ENCODE assay signal across 19 cellular contexts in the genomic region with DNA sequence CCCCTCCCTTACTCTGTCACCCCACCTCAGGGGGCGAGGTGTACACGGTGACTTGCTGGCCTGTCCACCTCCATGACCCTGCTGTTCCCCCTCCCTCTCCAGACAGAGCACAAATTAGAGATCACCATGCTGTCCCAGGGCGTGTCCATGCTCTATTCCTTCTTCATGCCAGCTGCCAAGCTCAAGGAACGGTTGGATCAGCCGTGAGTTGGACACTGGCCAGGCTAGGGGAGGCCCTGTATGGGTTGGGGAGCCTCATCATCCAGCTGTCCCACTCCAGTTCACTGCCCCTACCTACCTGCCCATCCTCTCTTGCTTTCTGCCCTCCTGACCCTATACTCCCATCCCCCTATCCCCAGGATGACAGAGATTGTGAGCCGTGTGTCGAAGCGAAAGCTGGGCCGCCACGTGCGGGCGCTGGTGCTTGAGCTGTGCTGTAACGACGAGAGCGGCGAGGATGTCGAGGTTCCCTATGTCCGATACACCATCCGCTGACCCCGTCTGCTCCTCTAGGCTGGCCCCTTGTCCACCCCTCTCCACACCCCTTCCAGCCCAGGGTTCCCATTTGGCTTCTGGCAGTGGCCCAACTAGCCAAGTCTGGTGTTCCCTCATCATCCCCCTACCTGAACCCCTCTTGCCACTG. TPM values are rescaled to one million over a fixed set of nuclear protein-coding genes. Genes with fewer than 3 reads are reported as not detected.
DNase-seq lines count a peak whose midpoint lies in the region; TF ChIP-seq lines count a peak whose summit lies in the region.
"Had no signal": no experiment of that assay in that cellular context is flagged by ENCODE, and none has a peak within 500 bp of the region (broad histone marks: within the 10 kb centered on the region; RNA-seq: fewer than 3 reads in every experiment).

No MANE protein-coding gene starts in this region.

- H3K4me3 ChIP-seq in OCI-LY7 (ENCODE audit: low read depth, low read length, poor library complexity, severe bottlenecking) (no peak overlapping the region), endodermal cell (ENCODE audit: low read length) (no peak overlapping the region)
- H3K4me3 ChIP-seq: thyroid gland had no signal

- H3K4me3 Mint-ChIP-seq in activated CD4-positive, alpha-beta T cell treated with anti-CD3 and anti-CD28 coated beads, Interleukin-2, amount 10 ng/mL, durations not matched to agents 24 days and 14 days = no peak overlapping the region
- H3K4me3 Mint-ChIP-seq in endodermal cell (no peak overlapping the region), progenitor cell of endocrine pancreas (ENCODE audit: low read depth) (no peak overlapping the region)
- H3K4me3 Mint-ChIP-seq in activated T-helper 1 cell treated with anti-CD3 and anti-CD28 coated beads, Interleukin-12 subunit alpha, Interleukin-12 subunit beta, Interleukin-2, Interleukin-4 antibody, amounts not matched to agents 30 ng/mL and 10 ng/mL and 1 ng/mL, durations not matched to agents 14 hours and 24 hours and 36 hours = no peak overlapping the region
- H3K4me3 Mint-ChIP-seq: stimulated activated naive CD8-positive, alpha-beta T cell treated with anti-CD3 and anti-CD28 coated beads, Interleukin-15, Interleukin-2, amounts not matched to agents 100 ng/mL and 50 ng/mL, for 24 hours had no signal

- no peaks in the 10 kb centered on the region for H3K9me3 ChIP-seq in OCI-LY7 (ENCODE audit: low read length)
- H3K9me3 ChIP-seq in endodermal cell (ENCODE audit: control insufficient read depth, low read length) = no peaks in the 10 kb centered on the region
- H3K9me3 ChIP-seq: BE2C, thyroid gland had no signal

- H3K36me3 Mint-ChIP-seq in activated CD4-positive, alpha-beta T cell treated with anti-CD3 and anti-CD28 coated beads, Interleukin-2, amount 10 ng/mL, durations not matched to agents 24 days and 14 days (ENCODE audit: low read depth) = peaks cover 58% of the 10 kb centered on the region
- H3K36me3 Mint-ChIP-seq in endodermal cell (ENCODE audit: low read depth) (peaks cover 68% of the 10 kb centered on the region), progenitor cell of endocrine pancreas (ENCODE audit: insufficient read depth) (peaks cover 38% of the 10 kb centered on the region)
- H3K36me3 Mint-ChIP-seq in activated T-helper 1 cell treated with anti-CD3 and anti-CD28 coated beads, Interleukin-12 subunit alpha, Interleukin-12 subunit beta, Interleukin-2, Interleukin-4 antibody, amounts not matched to agents 30 ng/mL and 10 ng/mL and 1 ng/mL, durations not matched to agents 14 hours and 24 hours and 36 hours (ENCODE audit: low read depth) = peaks cover 40% of the 10 kb centered on the region

- WGBS in endodermal cell (ENCODE audit: insufficient coverage in 1 of 2, insufficient read length in 1 of 2), 2 experiments = 100% methylated on average over 3 to 19 of the region's 20 CpGs

- no peaks in the 10 kb centered on the region for H3K27me3 Mint-ChIP-seq in activated CD4-positive, alpha-beta T cell treated with anti-CD3 and anti-CD28 coated beads, Interleukin-2, amount 10 ng/mL, durations not matched to agents 24 days and 14 days
- H3K27me3 Mint-ChIP-seq in endodermal cell (ENCODE audit: insufficient read depth) (no peaks in the 10 kb centered on the region), progenitor cell of endocrine pancreas (no peaks in the 10 kb centered on the region)
- H3K27me3 Mint-ChIP-seq in activated T-helper 1 cell treated with anti-CD3 and anti-CD28 coated beads, Interleukin-12 subunit alpha, Interleukin-12 subunit beta, Interleukin-2, Interleukin-4 antibody, amounts not matched to agents 30 ng/mL and 10 ng/mL and 1 ng/mL, durations not matched to agents 14 hours and 24 hours and 36 hours (ENCODE audit: insufficient read depth) = no peaks in the 10 kb centered on the region
- H3K27me3 Mint-ChIP-seq: stimulated activated naive CD8-positive, alpha-beta T cell treated with anti-CD3 and anti-CD28 coated beads, Interleukin-15, Interleukin-2, amounts not matched to agents 100 ng/mL and 50 ng/mL, for 24 hours had no signal

- H2AFZ ChIP-seq in OCI-LY7 (ENCODE audit: low read length) = no peak overlapping the region

- H3K36me3 ChIP-seq in OCI-LY7 (ENCODE audit: insufficient read depth, low read length) = peaks cover 73% of the 10 kb centered on the region
- peaks cover 52% of the 10 kb centered on the region for H3K36me3 ChIP-seq in endodermal cell (ENCODE audit: control insufficient read depth, insufficient read depth, low read length)

- H3K27ac ChIP-seq in OCI-LY7 (ENCODE audit: low read depth, low read length, poor library complexity, severe bottlenecking) (no peak overlapping the region), endodermal cell (ENCODE audit: low read depth, low read length) (no peak overlapping the region)
- H3K27ac ChIP-seq: thyroid gland had no signal

- peak overlapping the region; percentile 15 for H3K27ac Mint-ChIP-seq in activated CD4-positive, alpha-beta T cell treated with anti-CD3 and anti-CD28 coated beads, Interleukin-2, amount 10 ng/mL, durations not matched to agents 24 days and 14 days
- H3K27ac Mint-ChIP-seq in endodermal cell (peak overlapping the region; percentile 52), progenitor cell of endocrine pancreas (peak overlapping the region; percentile 72)
- no peak overlapping the region for H3K27ac Mint-ChIP-seq in activated T-helper 1 cell treated with anti-CD3 and anti-CD28 coated beads, Interleukin-12 subunit alpha, Interleukin-12 subunit beta, Interleukin-2, Interleukin-4 antibody, amounts not matched to agents 30 ng/mL and 10 ng/mL and 1 ng/mL, durations not matched to agents 14 hours and 24 hours and 36 hours

- BruUV-seq in OCI-LY7 (replicated peaks; lab: Mats Ljungman, UMichigan) = TSS peak; percentile 94

- TF ChIP-seq CTCF in OCI-LY7 (conservative IDR thresholded peaks at IDR 0.05; ENCODE audit: low read length) (no peak), endodermal cell (conservative IDR thresholded peaks at IDR 0.05) (no peak), progenitor cell of endocrine pancreas (IDR thresholded peaks at IDR 0.05; ENCODE audit: unreplicated experiment) (no peak)

- no peak overlapping the region for H3K4me2 ChIP-seq in OCI-LY7 (ENCODE audit: low read length)

- DNase-seq in activated CD4-positive, alpha-beta T cell treated with anti-CD3 and anti-CD28 coated beads, Interleukin-2, amount 10 ng/mL, durations not matched to agents 24 days and 14 days = no peak
- DNase-seq in activated CD4-positive, alpha-beta T cell treated with anti-CD3 and anti-CD28 coated beads for 48 hours = no peak
- DNase-seq in OCI-LY7 (ENCODE audit: low spot score) = no peak
- no peak for DNase-seq in endodermal cell
- DNase-seq in progenitor cell of endocrine pancreas (ENCODE audit: low spot score, unreplicated experiment) = no peak
- DNase-seq in activated T-helper 1 cell treated with anti-CD3 and anti-CD28 coated beads, Interleukin-12 subunit alpha, Interleukin-12 subunit beta, Interleukin-2, Interleukin-4 antibody, amounts not matched to agents 30 ng/mL and 10 ng/mL and 1 ng/mL, durations not matched to agents 14 hours and 24 hours and 36 hours (ENCODE audit: low spot score) = no peak
- no peak for DNase-seq in NCI-H748 treated with DMSO at 0.1 percent for 48 hours (lab: John Stamatoyannopoulos, UW)
- no peak for DNase-seq in stimulated activated CD4-positive, alpha-beta T cell treated with anti-CD3 and anti-CD28 coated beads, Interleukin-2, amount 100 ng/mL, for 48 hours
- DNase-seq: activated CD4-positive, alpha-beta T cell treated with anti-CD3 and anti-CD28 coated beads, Interleukin-2, amount 50 U/mL, for 48 hours; activated naive CD4-positive, alpha-beta T cell treated with anti-CD3 and anti-CD28 coated beads, Interleukin-2, amount 50 U/mL, for 16 hours; BE2C; caudate nucleus; dermis blood vessel endothelial cell; GOT3; NCI-H1105; NCI-H2081 treated with DMSO at 0.1 percent for 48 hours; NCI-H446 treated with DMSO at 0.1 percent for 48 hours had no signal

- H3K4me1 ChIP-seq in OCI-LY7 (ENCODE audit: insufficient read depth, low read length, poor library complexity, severe bottlenecking) (peaks cover 11% of the 10 kb centered on the region), endodermal cell (ENCODE audit: control insufficient read depth, insufficient read depth, low read length) (no peaks in the 10 kb centered on the region)
- H3K4me1 ChIP-seq: BE2C had no signal

- no peak overlapping the region for H3K9ac ChIP-seq in endodermal cell (ENCODE audit: extremely low read depth, low read length, poor library complexity, severe bottlenecking)

- peaks cover 20% of the 10 kb centered on the region for H3K4me1 Mint-ChIP-seq in activated CD4-positive, alpha-beta T cell treated with anti-CD3 and anti-CD28 coated beads, Interleukin-2, amount 10 ng/mL, durations not matched to agents 24 days and 14 days
- H3K4me1 Mint-ChIP-seq in endodermal cell (peaks cover 21% of the 10 kb centered on the region), progenitor cell of endocrine pancreas (ENCODE audit: low read depth) (peaks cover 22% of the 10 kb centered on the region)
- H3K4me1 Mint-ChIP-seq in activated T-helper 1 cell treated with anti-CD3 and anti-CD28 coated beads, Interleukin-12 subunit alpha, Interleukin-12 subunit beta, Interleukin-2, Interleukin-4 antibody, amounts not matched to agents 30 ng/mL and 10 ng/mL and 1 ng/mL, durations not matched to agents 14 hours and 24 hours and 36 hours (ENCODE audit: low read depth) = peaks cover 24% of the 10 kb centered on the region

- H3K79me2 ChIP-seq in OCI-LY7 (ENCODE audit: insufficient read depth, low read depth, low read length) = peaks cover 10% of the 10 kb centered on the region

- H3K27me3 ChIP-seq in endodermal cell (ENCODE audit: control insufficient read depth, insufficient read depth, low read length, poor library complexity, severe bottlenecking) = no peaks in the 10 kb centered on the region
- H3K27me3 ChIP-seq: BE2C, thyroid gland had no signal

- intact Hi-C loops in activated CD4-positive, alpha-beta T cell treated with anti-CD3 and anti-CD28 coated beads, Interleukin-2, amount 10 ng/mL, durations not matched to agents 24 days and 14 days (cut with micrococcal nuclease) = loop anchor here (5.0 kb wide), 3 partner anchors 168 to 1703 kb away; a partner anchor contains a TSS
- intact Hi-C loops in OCI-LY7 (cut with micrococcal nuclease; ENCODE audit: unreplicated experiment) = no loop called here
- intact Hi-C loops in activated T-helper 1 cell treated with anti-CD3 and anti-CD28 coated beads, Interleukin-12 subunit alpha, Interleukin-12 subunit beta, Interleukin-2, Interleukin-4 antibody, amounts not matched to agents 30 ng/mL and 10 ng/mL and 1 ng/mL, durations not matched to agents 14 hours and 24 hours and 36 hours (cut with micrococcal nuclease) = loop anchor here (5.0 kb wide), 2 partner anchors 377 to 1263 kb away; a partner anchor contains a TSS

- H3K9me3 Mint-ChIP-seq in activated CD4-positive, alpha-beta T cell treated with anti-CD3 and anti-CD28 coated beads, Interleukin-2, amount 10 ng/mL, durations not matched to agents 24 days and 14 days = no peaks in the 10 kb centered on the region
- H3K9me3 Mint-ChIP-seq in endodermal cell (no peaks in the 10 kb centered on the region), progenitor cell of endocrine pancreas (ENCODE audit: low read depth) (no peaks in the 10 kb centered on the region)
- no peaks in the 10 kb centered on the region for H3K9me3 Mint-ChIP-seq in activated T-helper 1 cell treated with anti-CD3 and anti-CD28 coated beads, Interleukin-12 subunit alpha, Interleukin-12 subunit beta, Interleukin-2, Interleukin-4 antibody, amounts not matched to agents 30 ng/mL and 10 ng/mL and 1 ng/mL, durations not matched to agents 14 hours and 24 hours and 36 hours
- H3K9me3 Mint-ChIP-seq: stimulated activated naive CD8-positive, alpha-beta T cell treated with anti-CD3 and anti-CD28 coated beads, Interleukin-15, Interleukin-2, amounts not matched to agents 100 ng/mL and 50 ng/mL, for 24 hours had no signal

- no peaks in the 10 kb centered on the region for H3K9me2 ChIP-seq in OCI-LY7 (ENCODE audit: insufficient read depth, low read length)

- H4K20me1 ChIP-seq in OCI-LY7 (ENCODE audit: insufficient read depth, low read length) = peaks cover 4% of the 10 kb centered on the region

- POLR2A ChIA-PET in OCI-LY7 (lab: Charles Lee) = no interaction called here

- CTCF ChIA-PET in OCI-LY7 (lab: Charles Lee; ENCODE audit: unreplicated experiment) = no interaction called here

RNA-seq across cellular contexts. Expression of a gene that starts 3.9 kb away (rescaled TPM):
- 66.3 and 70.2 TPM in 2 replicates for total RNA-seq in activated CD4-positive, alpha-beta T cell treated with anti-CD3 and anti-CD28 coated beads, Interleukin-2, amount 10 ng/mL, durations not matched to agents 24 days and 14 days
- 49.3 and 68.5 TPM in 2 replicates for total RNA-seq in OCI-LY7 (2014; rRNA removed; shearing (Covaris generic))
- total RNA-seq in OCI-LY7 (2022) = 86.1 and 98.9 TPM in 2 replicates
- 100 to 1,000 TPM; 167 to 245 TPM for total RNA-seq in endodermal cell
- polyA plus RNA-seq in endodermal cell (2013, experiment 1 of 2) = 166 TPM
- 145 TPM for polyA plus RNA-seq in endodermal cell (2013, experiment 2 of 2)
- 236 and 253 TPM in 2 replicates for total RNA-seq in progenitor cell of endocrine pancreas
- 56.4 and 63.8 TPM in 2 replicates for total RNA-seq in activated T-helper 1 cell treated with anti-CD3 and anti-CD28 coated beads, Interleukin-12 subunit alpha, Interleukin-12 subunit beta, Interleukin-2, Interleukin-4 antibody, amounts not matched to agents 30 ng/mL and 10 ng/mL and 1 ng/mL, durations not matched to agents 14 hours and 24 hours and 36 hours

RNA-seq across cellular contexts. Expression of a gene that starts 18.3 kb away (rescaled TPM):
- total RNA-seq in activated CD4-positive, alpha-beta T cell treated with anti-CD3 and anti-CD28 coated beads, Interleukin-2, amount 10 ng/mL, durations not matched to agents 24 days and 14 days = 25.9 and 27.3 TPM in 2 replicates
- total RNA-seq in OCI-LY7 (2014; rRNA removed; shearing (Covaris generic)) = 46.5 and 49.3 TPM in 2 replicates
- total RNA-seq in OCI-LY7 (2022) = 91.8 and 106 TPM in 2 replicates
- total RNA-seq in endodermal cell = 100 to 1,000 TPM; 113 to 214 TPM
- polyA plus RNA-seq in endodermal cell (2013, experiment 1 of 2) = 126 TPM
- 106 TPM for polyA plus RNA-seq in endodermal cell (2013, experiment 2 of 2)
- total RNA-seq in progenitor cell of endocrine pancreas = 267 and 277 TPM in 2 replicates
- 24.6 and 26.6 TPM in 2 replicates for total RNA-seq in activated T-helper 1 cell treated with anti-CD3 and anti-CD28 coated beads, Interleukin-12 subunit alpha, Interleukin-12 subunit beta, Interleukin-2, Interleukin-4 antibody, amounts not matched to agents 30 ng/mL and 10 ng/mL and 1 ng/mL, durations not matched to agents 14 hours and 24 hours and 36 hours

RNA-seq across cellular contexts. Expression of a gene that starts 20.9 kb away (rescaled TPM):
- 233 and 246 TPM in 2 replicates for total RNA-seq in activated CD4-positive, alpha-beta T cell treated with anti-CD3 and anti-CD28 coated beads, Interleukin-2, amount 10 ng/mL, durations not matched to agents 24 days and 14 days
- total RNA-seq in OCI-LY7 (2014; rRNA removed; shearing (Covaris generic)) = 137 and 169 TPM in 2 replicates
- 294 and 296 TPM in 2 replicates for total RNA-seq in OCI-LY7 (2022)
- 100 to 1,000 TPM; 233 to 448 TPM for total RNA-seq in endodermal cell
- 280 TPM for polyA plus RNA-seq in endodermal cell (2013, experiment 1 of 2)
- 253 TPM for polyA plus RNA-seq in endodermal cell (2013, experiment 2 of 2)
- 524 and 538 TPM in 2 replicates for total RNA-seq in progenitor cell of endocrine pancreas
- total RNA-seq in activated T-helper 1 cell treated with anti-CD3 and anti-CD28 coated beads, Interleukin-12 subunit alpha, Interleukin-12 subunit beta, Interleukin-2, Interleukin-4 antibody, amounts not matched to agents 30 ng/mL and 10 ng/mL and 1 ng/mL, durations not matched to agents 14 hours and 24 hours and 36 hours = 221 and 223 TPM in 2 replicates
